In the genomic region with DNA sequence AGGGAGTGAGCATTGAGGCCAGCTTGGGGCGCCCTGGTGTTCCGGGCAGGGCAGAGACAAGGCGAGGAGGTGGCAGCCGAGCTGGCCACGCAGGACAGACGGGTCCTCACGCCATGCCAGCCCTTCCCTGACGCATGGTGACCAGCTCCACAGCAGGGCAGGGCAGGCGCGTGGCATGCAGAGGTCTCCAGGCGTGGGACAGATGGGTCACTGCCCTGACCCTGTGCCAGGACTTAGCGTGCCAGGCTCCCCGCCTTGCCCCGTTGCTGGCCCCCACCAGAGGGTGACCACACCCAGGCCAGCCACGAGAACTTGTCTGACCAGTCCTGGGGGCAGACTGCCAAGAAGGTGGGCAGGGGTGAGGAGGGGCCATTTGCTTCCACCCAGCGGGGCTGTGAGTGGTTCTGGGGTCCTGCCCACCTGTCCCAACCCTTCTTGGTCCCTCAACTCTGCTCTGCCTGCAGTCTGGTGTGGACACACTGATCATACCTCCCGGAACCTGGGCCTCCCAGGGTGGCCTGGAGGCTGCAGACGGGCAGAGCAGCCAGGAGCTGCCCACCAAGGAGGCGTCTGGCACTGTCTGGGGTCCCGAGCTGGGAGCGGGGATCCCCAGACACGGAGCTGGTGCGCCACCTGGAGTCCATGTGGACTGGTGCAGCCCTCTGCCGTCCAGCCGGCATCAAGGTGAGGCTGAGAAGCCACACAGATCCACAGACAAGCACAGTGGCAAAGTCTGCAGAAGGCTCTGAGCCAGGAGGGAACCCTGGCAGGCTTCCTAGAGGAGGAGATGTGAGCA, we compare ENCODE assay signal across 8 cellular contexts. TPM values are rescaled to one million over a fixed set of nuclear protein-coding genes. Genes with fewer than 3 reads are reported as not detected.
DNase-seq lines count a peak whose midpoint lies in the region; ATAC-seq, FAIRE-seq and TF ChIP-seq lines count a peak whose summit lies in the region.

Gene RNF224 (plus strand): TSS at position 446 of the 796 bp plus-strand sequence. CDS start 834 bp downstream, outside the sequence.

- H3K36me3 Mint-ChIP-seq in activated CD8-positive, alpha-beta T cell treated with anti-CD3 and anti-CD28 coated beads, Interleukin-2, amount 10 ng/mL, durations not matched to agents 7 days and 5 days (ENCODE audit: low read depth), result no peaks in the 10 kb centered on the region
- H3K36me3 Mint-ChIP-seq in mesothelial cell of epicardium, result no peaks in the 10 kb centered on the region

- ATAC-seq in activated CD8-positive, alpha-beta T cell treated with anti-CD3 and anti-CD28 coated beads, Interleukin-2, amount 10 ng/mL, durations not matched to agents 7 days and 5 days, result peak; percentile 52
- no peak for ATAC-seq in GM19467 (IDR thresholded peaks at IDR 0.05; ENCODE audit: unreplicated experiment)

- no peaks in the 10 kb centered on the region for H3K27me3 Mint-ChIP-seq in activated CD8-positive, alpha-beta T cell treated with anti-CD3 and anti-CD28 coated beads, Interleukin-2, amount 10 ng/mL, durations not matched to agents 7 days and 5 days (ENCODE audit: low read depth)
- H3K27me3 Mint-ChIP-seq in mesothelial cell of epicardium (ENCODE audit: low read depth), result peaks cover 4% of the 10 kb centered on the region

- H3K9me3 Mint-ChIP-seq in activated CD8-positive, alpha-beta T cell treated with anti-CD3 and anti-CD28 coated beads, Interleukin-2, amount 10 ng/mL, durations not matched to agents 7 days and 5 days (ENCODE audit: insufficient read depth), result no peaks in the 10 kb centered on the region
- H3K9me3 Mint-ChIP-seq in mesothelial cell of epicardium, result no peaks in the 10 kb centered on the region

- H3K27ac Mint-ChIP-seq in activated CD8-positive, alpha-beta T cell treated with anti-CD3 and anti-CD28 coated beads, Interleukin-2, amount 10 ng/mL, durations not matched to agents 7 days and 5 days, result peak within 1 kb of the TSS; percentile 54
- H3K27ac Mint-ChIP-seq in mesothelial cell of epicardium, result peak within 1 kb of the TSS; percentile 90

- CTCF ChIA-PET in activated CD8-positive, alpha-beta T cell treated with anti-CD3 and anti-CD28 coated beads, Interleukin-2, amount 10 ng/mL, durations not matched to agents 7 days and 5 days (lab: Charles Lee), result interaction anchor here (0.6 to 6.7 kb wide), 17 partner anchors 9 to 437 kb away, joined by 3 to 73 read pairs (median 4); partner anchors contain the start of genes ANAPC2, SSNA1, TMEM141 and TUBB4B

- no peak within 1 kb of the TSS for H3K4me3 Mint-ChIP-seq in activated CD8-positive, alpha-beta T cell treated with anti-CD3 and anti-CD28 coated beads, Interleukin-2, amount 10 ng/mL, durations not matched to agents 7 days and 5 days
- peak within 1 kb of the TSS; percentile 33 for H3K4me3 Mint-ChIP-seq in mesothelial cell of epicardium

- POLR2A ChIA-PET in activated CD8-positive, alpha-beta T cell treated with anti-CD3 and anti-CD28 coated beads, Interleukin-2, amount 10 ng/mL, durations not matched to agents 7 days and 5 days (lab: Charles Lee), result interaction anchor here (1.0 to 1.5 kb wide), 6 partner anchors 10 to 140 kb away, joined by 3 to 9 read pairs (median 3); partner anchors contain the start of genes MAN1B1 and TUBB4B

- TF ChIP-seq POLR2A in H54 (IDR thresholded peaks at IDR 0.05; ENCODE audit: low read depth, low read length), result no peak

- FAIRE-seq in H54 (lab: Jason Lieb, UNC), result peak; percentile 80

- H3K4me3 ChIP-seq in AG10803 (ENCODE audit: low read length), result no peak within 1 kb of the TSS

- TF ChIP-seq CTCF in AG10803 (conservative IDR thresholded peaks at IDR 0.05; ENCODE audit: low read length), result peak; percentile 79
- TF ChIP-seq CTCF in mesothelial cell of epicardium (IDR thresholded peaks at IDR 0.05; ENCODE audit: unreplicated experiment), result peak; percentile 87

- H3K4me1 Mint-ChIP-seq in activated CD8-positive, alpha-beta T cell treated with anti-CD3 and anti-CD28 coated beads, Interleukin-2, amount 10 ng/mL, durations not matched to agents 7 days and 5 days (ENCODE audit: low read depth), result peaks cover 17% of the 10 kb centered on the region
- peaks cover 9% of the 10 kb centered on the region for H3K4me1 Mint-ChIP-seq in mesothelial cell of epicardium

- DNase-seq in AG10803 (ENCODE audit: low read depth) (peak; percentile 54), H54 (ENCODE audit: insufficient read length, low spot score) (peak; percentile 98), NCI-H748 treated with DMSO at 0.1 percent for 48 hours (lab: John Stamatoyannopoulos, UW) (peak; percentile 31), mesothelial cell of epicardium (ENCODE audit: low spot score in 2 of 2, unreplicated experiment in 2 of 2) (peak; percentile 69 to 87)
- DNase-seq in activated CD8-positive, alpha-beta T cell treated with anti-CD3 and anti-CD28 coated beads, Interleukin-2, amount 10 ng/mL, durations not matched to agents 7 days and 5 days, result peak; percentile 89
- peak; percentile 74 for DNase-seq in effector CD8-positive, alpha-beta T cell (lab: John Stamatoyannopoulos, UW)
- DNase-seq in stimulated activated CD8-positive, alpha-beta memory T cell treated with anti-CD3 and anti-CD28 coated beads, Interleukin-4, amount 100 ng/mL, for 1 hour (ENCODE audit: low read depth in 2 of 2, low spot score in 1 of 2), result peak; percentile 56 to 66

RNA-seq across cellular contexts. Expression of gene RNF224, which starts in this region (rescaled TPM):
- not detected for total RNA-seq in activated CD8-positive, alpha-beta T cell treated with anti-CD3 and anti-CD28 coated beads, Interleukin-2, amount 10 ng/mL, durations not matched to agents 7 days and 5 days
- total RNA-seq in mesothelial cell of epicardium, result 0.16 to 0.41 TPM (median 0.29 TPM) in 3 replicates

Comparison
In these comparisons a context has a peak if more than half of its experiments do, and no peak if none do; other contexts are left out.
1. Peak in DNase-seq and ATAC-seq in activated CD8-positive, alpha-beta T cell treated with anti-CD3 and anti-CD28 coated beads, Interleukin-2, amount 10 ng/mL, durations not matched to agents 7 days and 5 days; RNA of the gene not detected or under 1 TPM.
2. Peak in DNase-seq in mesothelial cell of epicardium; RNA of the gene not detected or under 1 TPM.
3. DNase-seq: peak in every context shown above with its lines; median percentile 98 in H54; 89 in activated CD8-positive, alpha-beta T cell treated with anti-CD3 and anti-CD28 coated beads, Interleukin-2, amount 10 ng/mL, durations not matched to agents 7 days and 5 days; 78 in mesothelial cell of epicardium; 74 in effector CD8-positive, alpha-beta T cell; 61 in stimulated activated CD8-positive, alpha-beta memory T cell treated with anti-CD3 and anti-CD28 coated beads, Interleukin-4, amount 100 ng/mL, for 1 hour; 54 in AG10803; 31 in NCI-H748 treated with DMSO at 0.1 percent for 48 hours.